Comparison of ENCODE assay signal across 8 cellular contexts in the genomic region with DNA sequence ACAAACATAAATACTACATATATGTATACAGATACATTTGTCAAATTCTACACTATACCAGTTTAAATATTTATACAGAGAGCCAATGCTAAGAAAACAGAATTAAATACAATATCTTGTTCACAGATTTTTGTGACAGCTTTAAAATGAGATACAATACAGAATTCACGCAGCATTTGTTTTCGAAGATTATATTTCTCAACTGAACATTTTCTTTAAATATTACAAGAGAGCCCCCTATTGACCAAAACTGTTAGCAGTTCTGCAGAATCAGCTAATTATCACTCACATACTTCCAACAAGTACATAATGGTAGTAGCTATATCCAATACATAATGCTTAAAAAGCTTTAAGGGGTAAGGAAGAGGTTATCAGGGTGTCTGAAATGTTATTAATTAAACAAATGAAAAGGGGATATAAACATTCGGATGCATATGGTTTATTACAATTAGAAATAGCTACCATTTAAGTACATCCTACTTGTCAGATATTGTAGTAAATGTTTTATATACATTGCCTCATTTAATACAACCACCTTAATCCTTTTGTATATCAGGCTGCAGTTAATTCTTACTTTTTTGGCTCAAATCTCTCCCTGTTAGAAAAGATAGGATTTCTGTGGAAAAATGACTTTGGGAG. TPM values are rescaled to one million over a fixed set of nuclear protein-coding genes. Genes with fewer than 3 reads are reported as not detected.
DNase-seq lines count a peak whose midpoint lies in the region; ATAC-seq, FAIRE-seq and TF ChIP-seq lines count a peak whose summit lies in the region.

No MANE protein-coding gene starts in this region.

- H3K27me3 ChIP-seq in astrocyte (ENCODE audit: insufficient read depth, low read length) = no peaks in the 10 kb centered on the region
- no peaks in the 10 kb centered on the region for H3K27me3 ChIP-seq in right lobe of liver

- no peaks in the 10 kb centered on the region for H3K79me2 ChIP-seq in astrocyte (ENCODE audit: insufficient read depth, low read length)

- peak; percentile 67 for FAIRE-seq in astrocyte (lab: Jason Lieb, UNC)

- no peaks in the 10 kb centered on the region for H4K20me1 ChIP-seq in astrocyte (ENCODE audit: insufficient read depth, low read length)

- DNase-seq in NCI-H510A treated with DMSO at 0.1 percent for 48 hours (lab: John Stamatoyannopoulos, UW) = peak; percentile 18
- DNase-seq in NCI-H510A (lab: John Stamatoyannopoulos, UW) = no peak
- DNase-seq in NCI-H1105 treated with DMSO at 0.1 percent for 48 hours (lab: John Stamatoyannopoulos, UW) = peak; percentile 53
- no peak for DNase-seq in astrocyte (ENCODE audit: low read depth)
- no peak for DNase-seq in right lobe of liver
- no peak for DNase-seq in KG1 (lab: John Stamatoyannopoulos, UW)

- no peak overlapping the region for H3K9ac ChIP-seq in astrocyte (ENCODE audit: low read length)

- H3K27ac ChIP-seq in astrocyte (ENCODE audit: low read depth, low read length) (no peak overlapping the region), right lobe of liver (no peak overlapping the region)

- no peak overlapping the region for H3K4me3 Mint-ChIP-seq in astrocyte (ENCODE audit: unreplicated experiment)

- H3K27me3 Mint-ChIP-seq in astrocyte (ENCODE audit: low read depth, unreplicated experiment) = no peaks in the 10 kb centered on the region

- H3K36me3 ChIP-seq in astrocyte (ENCODE audit: insufficient read depth, low read length) = no peaks in the 10 kb centered on the region
- no peaks in the 10 kb centered on the region for H3K36me3 ChIP-seq in right lobe of liver

- WGBS in right lobe of liver (ENCODE audit: insufficient coverage, low coverage, low lambda C conversion rate, missing lambda C conversion rate) = 48% methylated on average over 3 of the region's 3 CpGs

- no peaks in the 10 kb centered on the region for H3K4me1 Mint-ChIP-seq in astrocyte (ENCODE audit: low read depth, unreplicated experiment)

- peak in 3 of 4 donors; percentile 46 to 49 (median 48) for ATAC-seq in right lobe of liver
- no peak for ATAC-seq in HG03196 (IDR thresholded peaks at IDR 0.05; ENCODE audit: unreplicated experiment)
- ATAC-seq in HG03432 (IDR thresholded peaks at IDR 0.05; ENCODE audit: unreplicated experiment) = no peak

- TF ChIP-seq CTCF in astrocyte (IDR thresholded peaks at IDR 0.05; ENCODE audit: insufficient read depth, low read depth, low read length) = peak; percentile 57
- peak; percentile 28 to 60 (median 58) for TF ChIP-seq CTCF in right lobe of liver (IDR thresholded peaks at IDR 0.05)

- no peak overlapping the region for H3K27ac Mint-ChIP-seq in astrocyte (ENCODE audit: unreplicated experiment)

- intact Hi-C loops in right lobe of liver (cut with DNase I) = no loop called here

- H3K4me3 ChIP-seq in astrocyte (ENCODE audit: insufficient read depth, low read depth, low read length) (no peak overlapping the region), right lobe of liver (no peak overlapping the region)

- no peak for TF ChIP-seq POLR2A in right lobe of liver (IDR thresholded peaks at IDR 0.05)

- H3K9me3 Mint-ChIP-seq in astrocyte (ENCODE audit: unreplicated experiment) = no peaks in the 10 kb centered on the region

- no peaks in the 10 kb centered on the region for H3K9me3 ChIP-seq in astrocyte (ENCODE audit: insufficient read depth, low read depth, low read length)
- no peaks in the 10 kb centered on the region for H3K9me3 ChIP-seq in right lobe of liver

- peaks cover 4% of the 10 kb centered on the region for H3K36me3 Mint-ChIP-seq in astrocyte (ENCODE audit: low read depth, unreplicated experiment)

- H2AFZ ChIP-seq in astrocyte (ENCODE audit: low read depth, low read length) = no peak overlapping the region

- H3K4me2 ChIP-seq in astrocyte (ENCODE audit: low read length) = no peak overlapping the region

- H3K4me1 ChIP-seq in astrocyte (ENCODE audit: insufficient read depth, low read length) = no peaks in the 10 kb centered on the region
- H3K4me1 ChIP-seq in right lobe of liver = no peaks in the 10 kb centered on the region

RNA-seq across cellular contexts. Expression of gene ZDHHC21, which starts 31.7 kb away (rescaled TPM):
- total RNA-seq in astrocyte = 9.8 and 10.2 TPM in 2 replicates
- total RNA-seq in right lobe of liver = 1 to 10 TPM; 2.7 to 5.3 (median 4.5) TPM

Comparison
In these comparisons a context has a peak if more than half of its experiments do, and no peak if none do; other contexts are left out.
1. DNase-seq: peak in NCI-H510A treated with DMSO at 0.1 percent for 48 hours (single experiment) and NCI-H1105 treated with DMSO at 0.1 percent for 48 hours (single experiment); none in NCI-H510A (single experiment), astrocyte (single experiment), right lobe of liver (0 of 3) and KG1 (single experiment).
2. ATAC-seq: peak in right lobe of liver (3 of 4); none in HG03196 (single experiment) and HG03432 (single experiment).